In the genomic region with DNA sequence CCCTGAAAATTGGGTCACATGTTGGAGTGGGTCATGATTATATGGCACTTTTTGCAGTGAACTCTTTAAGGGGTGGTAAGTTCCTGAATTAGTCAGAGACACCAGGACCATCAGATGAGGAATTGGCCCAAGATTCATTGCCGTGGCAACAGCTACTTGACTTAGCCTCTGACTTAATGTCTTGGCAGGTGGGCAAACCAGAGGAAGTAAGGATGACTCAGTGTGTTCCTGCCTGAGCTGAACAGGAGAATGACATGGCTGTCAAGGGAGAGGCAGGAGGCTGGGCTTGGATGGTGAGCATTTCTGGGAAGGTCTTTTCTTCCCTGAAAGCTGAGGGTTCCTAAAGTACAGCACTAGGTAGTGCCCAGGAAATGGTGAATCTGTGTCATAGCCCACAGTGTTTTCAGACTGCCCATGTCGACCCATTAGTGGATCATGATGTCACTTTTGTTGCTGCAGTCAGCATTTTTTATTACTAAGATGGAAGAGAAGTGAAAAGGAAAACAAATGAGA, we compare ENCODE assay signal across 1 cellular context.
TF ChIP-seq lines count a peak whose summit lies in the region.

No MANE protein-coding gene starts in this region.

TF ChIP-seq in HEK293, 187 proteins besides CTCF, POLR2A, EP300 and RAD21 (continued from another document):
- TF ChIP-seq, protein P1, sequence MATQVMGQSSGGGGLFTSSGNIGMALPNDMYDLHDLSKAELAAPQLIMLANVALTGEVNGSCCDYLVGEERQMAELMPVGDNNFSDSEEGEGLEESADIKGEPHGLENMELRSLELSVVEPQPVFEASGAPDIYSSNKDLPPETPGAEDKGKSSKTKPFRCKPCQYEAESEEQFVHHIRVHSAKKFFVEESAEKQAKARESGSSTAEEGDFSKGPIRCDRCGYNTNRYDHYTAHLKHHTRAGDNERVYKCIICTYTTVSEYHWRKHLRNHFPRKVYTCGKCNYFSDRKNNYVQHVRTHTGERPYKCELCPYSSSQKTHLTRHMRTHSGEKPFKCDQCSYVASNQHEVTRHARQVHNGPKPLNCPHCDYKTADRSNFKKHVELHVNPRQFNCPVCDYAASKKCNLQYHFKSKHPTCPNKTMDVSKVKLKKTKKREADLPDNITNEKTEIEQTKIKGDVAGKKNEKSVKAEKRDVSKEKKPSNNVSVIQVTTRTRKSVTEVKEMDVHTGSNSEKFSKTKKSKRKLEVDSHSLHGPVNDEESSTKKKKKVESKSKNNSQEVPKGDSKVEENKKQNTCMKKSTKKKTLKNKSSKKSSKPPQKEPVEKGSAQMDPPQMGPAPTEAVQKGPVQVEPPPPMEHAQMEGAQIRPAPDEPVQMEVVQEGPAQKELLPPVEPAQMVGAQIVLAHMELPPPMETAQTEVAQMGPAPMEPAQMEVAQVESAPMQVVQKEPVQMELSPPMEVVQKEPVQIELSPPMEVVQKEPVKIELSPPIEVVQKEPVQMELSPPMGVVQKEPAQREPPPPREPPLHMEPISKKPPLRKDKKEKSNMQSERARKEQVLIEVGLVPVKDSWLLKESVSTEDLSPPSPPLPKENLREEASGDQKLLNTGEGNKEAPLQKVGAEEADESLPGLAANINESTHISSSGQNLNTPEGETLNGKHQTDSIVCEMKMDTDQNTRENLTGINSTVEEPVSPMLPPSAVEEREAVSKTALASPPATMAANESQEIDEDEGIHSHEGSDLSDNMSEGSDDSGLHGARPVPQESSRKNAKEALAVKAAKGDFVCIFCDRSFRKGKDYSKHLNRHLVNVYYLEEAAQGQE (tag by site-specific recombination; IDR thresholded peaks at IDR 0.05): no peak
- peak; percentile 70 for TF ChIP-seq ZNF366 (tag by site-specific recombination; conservative IDR thresholded peaks at IDR 0.05)
- TF ChIP-seq, protein P2, sequence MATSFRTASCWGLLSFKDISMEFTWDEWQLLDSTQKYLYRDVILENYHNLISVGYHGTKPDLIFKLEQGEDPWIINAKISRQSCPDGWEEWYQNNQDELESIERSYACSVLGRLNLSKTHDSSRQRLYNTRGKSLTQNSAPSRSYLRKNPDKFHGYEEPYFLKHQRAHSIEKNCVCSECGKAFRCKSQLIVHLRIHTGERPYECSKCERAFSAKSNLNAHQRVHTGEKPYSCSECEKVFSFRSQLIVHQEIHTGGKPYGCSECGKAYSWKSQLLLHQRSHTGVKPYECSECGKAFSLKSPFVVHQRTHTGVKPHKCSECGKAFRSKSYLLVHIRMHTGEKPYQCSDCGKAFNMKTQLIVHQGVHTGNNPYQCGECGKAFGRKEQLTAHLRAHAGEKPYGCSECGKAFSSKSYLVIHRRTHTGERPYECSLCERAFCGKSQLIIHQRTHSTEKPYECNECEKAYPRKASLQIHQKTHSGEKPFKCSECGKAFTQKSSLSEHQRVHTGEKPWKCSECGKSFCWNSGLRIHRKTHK (tag by site-specific recombination; IDR thresholded peaks at IDR 0.05): no peak
- peak; percentile 51; the same call in 1 of the 2 replicates for TF ChIP-seq ZNF548 (tag by site-specific recombination; IDR thresholded peaks at IDR 0.05)
- TF ChIP-seq ZNF521 (tag by site-specific recombination; IDR thresholded peaks at IDR 0.05): no peak
- no peak for TF ChIP-seq WT1 (tag by site-specific recombination; IDR thresholded peaks at IDR 0.05)
- TF ChIP-seq IKZF3 (tag by site-specific recombination; IDR thresholded peaks at IDR 0.05): peak; percentile 52
- TF ChIP-seq ZSCAN30 (tag by site-specific recombination; IDR thresholded peaks at IDR 0.05): no peak
- no peak for TF ChIP-seq YY1 (tag by site-specific recombination; IDR thresholded peaks at IDR 0.05)
- TF ChIP-seq ZFP69B (tag by site-specific recombination; IDR thresholded peaks at IDR 0.05): no peak
- TF ChIP-seq HOXC10 (CRISPR knock-in tag; IDR thresholded peaks at IDR 0.05): no peak
- TF ChIP-seq GLIS2 (tag by site-specific recombination; IDR thresholded peaks at IDR 0.05): no peak
- TF ChIP-seq, protein P3, sequence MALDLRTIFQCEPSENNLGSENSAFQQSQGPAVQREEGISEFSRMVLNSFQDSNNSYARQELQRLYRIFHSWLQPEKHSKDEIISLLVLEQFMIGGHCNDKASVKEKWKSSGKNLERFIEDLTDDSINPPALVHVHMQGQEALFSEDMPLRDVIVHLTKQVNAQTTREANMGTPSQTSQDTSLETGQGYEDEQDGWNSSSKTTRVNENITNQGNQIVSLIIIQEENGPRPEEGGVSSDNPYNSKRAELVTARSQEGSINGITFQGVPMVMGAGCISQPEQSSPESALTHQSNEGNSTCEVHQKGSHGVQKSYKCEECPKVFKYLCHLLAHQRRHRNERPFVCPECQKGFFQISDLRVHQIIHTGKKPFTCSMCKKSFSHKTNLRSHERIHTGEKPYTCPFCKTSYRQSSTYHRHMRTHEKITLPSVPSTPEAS (tag by site-specific recombination; IDR thresholded peaks at IDR 0.05): no peak
- TF ChIP-seq, protein P4, sequence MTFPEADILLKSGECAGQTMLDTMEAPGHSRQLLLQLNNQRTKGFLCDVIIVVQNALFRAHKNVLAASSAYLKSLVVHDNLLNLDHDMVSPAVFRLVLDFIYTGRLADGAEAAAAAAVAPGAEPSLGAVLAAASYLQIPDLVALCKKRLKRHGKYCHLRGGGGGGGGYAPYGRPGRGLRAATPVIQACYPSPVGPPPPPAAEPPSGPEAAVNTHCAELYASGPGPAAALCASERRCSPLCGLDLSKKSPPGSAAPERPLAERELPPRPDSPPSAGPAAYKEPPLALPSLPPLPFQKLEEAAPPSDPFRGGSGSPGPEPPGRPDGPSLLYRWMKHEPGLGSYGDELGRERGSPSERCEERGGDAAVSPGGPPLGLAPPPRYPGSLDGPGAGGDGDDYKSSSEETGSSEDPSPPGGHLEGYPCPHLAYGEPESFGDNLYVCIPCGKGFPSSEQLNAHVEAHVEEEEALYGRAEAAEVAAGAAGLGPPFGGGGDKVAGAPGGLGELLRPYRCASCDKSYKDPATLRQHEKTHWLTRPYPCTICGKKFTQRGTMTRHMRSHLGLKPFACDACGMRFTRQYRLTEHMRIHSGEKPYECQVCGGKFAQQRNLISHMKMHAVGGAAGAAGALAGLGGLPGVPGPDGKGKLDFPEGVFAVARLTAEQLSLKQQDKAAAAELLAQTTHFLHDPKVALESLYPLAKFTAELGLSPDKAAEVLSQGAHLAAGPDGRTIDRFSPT (tag by site-specific recombination; IDR thresholded peaks at IDR 0.05): peak; percentile 54; the same call in 1 of the 2 replicates
- TF ChIP-seq, protein P5, sequence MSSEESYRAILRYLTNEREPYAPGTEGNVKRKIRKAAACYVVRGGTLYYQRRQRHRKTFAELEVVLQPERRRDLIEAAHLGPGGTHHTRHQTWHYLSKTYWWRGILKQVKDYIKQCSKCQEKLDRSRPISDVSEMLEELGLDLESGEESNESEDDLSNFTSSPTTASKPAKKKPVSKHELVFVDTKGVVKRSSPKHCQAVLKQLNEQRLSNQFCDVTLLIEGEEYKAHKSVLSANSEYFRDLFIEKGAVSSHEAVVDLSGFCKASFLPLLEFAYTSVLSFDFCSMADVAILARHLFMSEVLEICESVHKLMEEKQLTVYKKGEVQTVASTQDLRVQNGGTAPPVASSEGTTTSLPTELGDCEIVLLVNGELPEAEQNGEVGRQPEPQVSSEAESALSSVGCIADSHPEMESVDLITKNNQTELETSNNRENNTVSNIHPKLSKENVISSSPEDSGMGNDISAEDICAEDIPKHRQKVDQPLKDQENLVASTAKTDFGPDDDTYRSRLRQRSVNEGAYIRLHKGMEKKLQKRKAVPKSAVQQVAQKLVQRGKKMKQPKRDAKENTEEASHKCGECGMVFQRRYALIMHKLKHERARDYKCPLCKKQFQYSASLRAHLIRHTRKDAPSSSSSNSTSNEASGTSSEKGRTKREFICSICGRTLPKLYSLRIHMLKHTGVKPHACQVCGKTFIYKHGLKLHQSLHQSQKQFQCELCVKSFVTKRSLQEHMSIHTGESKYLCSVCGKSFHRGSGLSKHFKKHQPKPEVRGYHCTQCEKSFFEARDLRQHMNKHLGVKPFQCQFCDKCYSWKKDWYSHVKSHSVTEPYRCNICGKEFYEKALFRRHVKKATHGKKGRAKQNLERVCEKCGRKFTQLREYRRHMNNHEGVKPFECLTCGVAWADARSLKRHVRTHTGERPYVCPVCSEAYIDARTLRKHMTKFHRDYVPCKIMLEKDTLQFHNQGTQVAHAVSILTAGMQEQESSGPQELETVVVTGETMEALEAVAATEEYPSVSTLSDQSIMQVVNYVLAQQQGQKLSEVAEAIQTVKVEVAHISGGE (tag by site-specific recombination; conservative IDR thresholded peaks at IDR 0.05; ENCODE audit: low read depth): no peak
- peak; percentile 63; the same call in 1 of the 2 replicates for TF ChIP-seq ZNF660 (tag by site-specific recombination; IDR thresholded peaks at IDR 0.05)
- TF ChIP-seq, protein P6, sequence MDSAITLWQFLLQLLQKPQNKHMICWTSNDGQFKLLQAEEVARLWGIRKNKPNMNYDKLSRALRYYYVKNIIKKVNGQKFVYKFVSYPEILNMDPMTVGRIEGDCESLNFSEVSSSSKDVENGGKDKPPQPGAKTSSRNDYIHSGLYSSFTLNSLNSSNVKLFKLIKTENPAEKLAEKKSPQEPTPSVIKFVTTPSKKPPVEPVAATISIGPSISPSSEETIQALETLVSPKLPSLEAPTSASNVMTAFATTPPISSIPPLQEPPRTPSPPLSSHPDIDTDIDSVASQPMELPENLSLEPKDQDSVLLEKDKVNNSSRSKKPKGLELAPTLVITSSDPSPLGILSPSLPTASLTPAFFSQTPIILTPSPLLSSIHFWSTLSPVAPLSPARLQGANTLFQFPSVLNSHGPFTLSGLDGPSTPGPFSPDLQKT (IDR thresholded peaks at IDR 0.05; ENCODE audit: borderline replicate concordance, low read depth, low read length): no peak
- TF ChIP-seq ZNF394 (tag by site-specific recombination; IDR thresholded peaks at IDR 0.05; ENCODE audit: borderline replicate concordance): peak; percentile 56; the same call in 1 of the 2 replicates
- no peak for TF ChIP-seq ZBTB17 (tag by site-specific recombination; IDR thresholded peaks at IDR 0.05)
